Comparison of ENCODE assay signal across 8 cellular contexts in genomic region chr4:7041851-7042696, GRCh38. TPM values are rescaled to one million over a fixed set of nuclear protein-coding genes. Genes with fewer than 3 reads are reported as not detected.
DNase-seq lines count a peak whose midpoint lies in the region; ATAC-seq, FAIRE-seq and TF ChIP-seq lines count a peak whose summit lies in the region.

No MANE protein-coding gene starts in this region.

- no peaks in the 10 kb centered on the region for H3K36me3 ChIP-seq in OCI-LY7 (ENCODE audit: insufficient read depth, low read length)
- no peaks in the 10 kb centered on the region for H3K36me3 ChIP-seq in brain microvascular endothelial cell (replicated peaks)
- H3K36me3 ChIP-seq in small intestine (ENCODE audit: control insufficient read depth in 2 of 2, insufficient read depth in 2 of 2, low read length in 2 of 2), result no peaks in the 10 kb centered on the region

- DNase-seq in AG08395 (ENCODE audit: low spot score) (peak; percentile 64), OCI-LY7 (ENCODE audit: low spot score) (no peak), brain microvascular endothelial cell (no peak), iPS-NIHi7 (ENCODE audit: extremely low spot score) (peak; percentile 66), small intestine (peak; percentile 49)

- no peak for TF ChIP-seq CTCF in OCI-LY7 (conservative IDR thresholded peaks at IDR 0.05; ENCODE audit: low read length)
- TF ChIP-seq CTCF in brain microvascular endothelial cell (IDR thresholded peaks at IDR 0.05; ENCODE audit: low read depth, low read length, missing control alignments), result no peak

- intact Hi-C loops in OCI-LY7 (cut with micrococcal nuclease; ENCODE audit: unreplicated experiment), result loop anchor here (2.0 kb wide), 1 partner anchor 55 kb away; no protein-coding TSS in a partner anchor

- in situ Hi-C loops in brain microvascular endothelial cell (cut with HindIII; ENCODE audit: low pct_ligation_motif_present, low sequenced_read_pairs), result no loop called here

- POLR2A ChIA-PET in OCI-LY7 (lab: Charles Lee), result interaction anchor here (1.1 to 1.9 kb wide), 3 partner anchors 25 to 299 kb away, joined by 3 to 8 read pairs (median 7); partner anchors contain the start of gene GRPEL1

- BruUV-seq in OCI-LY7 (replicated peaks; lab: Mats Ljungman, UMichigan), result no TSS peak

- no peak overlapping the region for H3K27ac ChIP-seq in OCI-LY7 (ENCODE audit: low read depth, low read length, poor library complexity, severe bottlenecking)
- peak overlapping the region; percentile 53 for H3K27ac ChIP-seq in brain microvascular endothelial cell
- H3K27ac ChIP-seq in small intestine (ENCODE audit: low read depth in 1 of 2, low read length in 1 of 2), result peak overlapping the region in 1 of 2 donors; percentile 63

- WGBS in small intestine, 3 donors, result 8 to 14% (median 11%) methylated on average over 48 to 55 of the region's 55 CpGs

- peaks cover 37% of the 10 kb centered on the region for H3K4me1 ChIP-seq in OCI-LY7 (ENCODE audit: insufficient read depth, low read length, poor library complexity, severe bottlenecking)
- peaks cover 0 to 16% of the 10 kb centered on the region in 2 donors for H3K4me1 ChIP-seq in small intestine (ENCODE audit: control insufficient read depth in 2 of 2, insufficient read depth in 1 of 2, low read depth in 1 of 2, low read length in 1 of 2)

- H4K20me1 ChIP-seq in OCI-LY7 (ENCODE audit: insufficient read depth, low read length), result peaks cover 19% of the 10 kb centered on the region; the same call in 1 of the 2 replicates

- FAIRE-seq in small intestine (lab: Jason Lieb, UNC), result no peak

- H3K27me3 ChIP-seq in brain microvascular endothelial cell (replicated peaks) (no peaks in the 10 kb centered on the region), small intestine (ENCODE audit: control insufficient read depth in 2 of 2, insufficient read depth in 2 of 2, low read length in 2 of 2) (no peaks in the 10 kb centered on the region)

- peak overlapping the region; percentile 86 for H2AFZ ChIP-seq in OCI-LY7 (ENCODE audit: low read length)

- H3K9me2 ChIP-seq in OCI-LY7 (ENCODE audit: insufficient read depth, low read length), result no peaks in the 10 kb centered on the region

- H3K4me3 ChIP-seq in OCI-LY7 (ENCODE audit: low read depth, low read length, poor library complexity, severe bottlenecking), result peak overlapping the region; percentile 69
- H3K4me3 ChIP-seq in brain microvascular endothelial cell (ENCODE audit: low read depth, low read length), result peak overlapping the region; percentile 70
- H3K4me3 ChIP-seq in small intestine (ENCODE audit: low read depth in 1 of 2, low read length in 2 of 2), result peak overlapping the region; percentile 48 to 51

- peak overlapping the region; percentile 75 for H3K4me2 ChIP-seq in OCI-LY7 (ENCODE audit: low read length)

- peaks cover 19% of the 10 kb centered on the region; the same call in 1 of the 2 replicates for H3K79me2 ChIP-seq in OCI-LY7 (ENCODE audit: insufficient read depth, low read depth, low read length)

- ATAC-seq in GM18502 (IDR thresholded peaks at IDR 0.05; ENCODE audit: poor library complexity, unreplicated experiment) (peak; percentile 24), HG03159 (IDR thresholded peaks at IDR 0.05; ENCODE audit: unreplicated experiment) (peak; percentile 26), GM18520 (IDR thresholded peaks at IDR 0.05; ENCODE audit: unreplicated experiment) (no peak)

- CTCF ChIA-PET in OCI-LY7 (lab: Charles Lee; ENCODE audit: unreplicated experiment), result interaction anchor here (0.5 to 1.2 kb wide), 5 partner anchors 25 to 173 kb away, joined by 3 to 5 read pairs (median 3); no protein-coding TSS in a partner anchor

- no peaks in the 10 kb centered on the region for H3K9me3 ChIP-seq in OCI-LY7 (ENCODE audit: low read length)
- no peaks in the 10 kb centered on the region for H3K9me3 ChIP-seq in small intestine (ENCODE audit: control insufficient read depth, low read depth)

RNA-seq across cellular contexts. Expression of gene TADA2B, which starts 1.1 kb away (rescaled TPM):
- 9.9 and 12.8 TPM in 2 replicates for total RNA-seq in OCI-LY7 (2014; rRNA removed; shearing (Covaris generic))
- 20.2 and 20.3 TPM in 2 replicates for total RNA-seq in OCI-LY7 (2022)
- polyA plus RNA-seq in small intestine, result 10 to 100 TPM; 13.5 to 14.7 (median 14.5) TPM

RNA-seq across cellular contexts. Expression of gene GRPEL1, which starts 25.8 kb away (rescaled TPM):
- total RNA-seq in OCI-LY7 (2014; rRNA removed; shearing (Covaris generic)), result 27.4 and 33.4 TPM in 2 replicates
- total RNA-seq in OCI-LY7 (2022), result 31.3 and 43.7 TPM in 2 replicates
- 10 to 100 TPM; 27.6 to 36.8 (median 27.7) TPM for polyA plus RNA-seq in small intestine

Comparison
In these comparisons a context has a peak if more than half of its experiments do, and no peak if none do; other contexts are left out.
1. DNase-seq: peak in AG08395 (single experiment), iPS-NIHi7 (single experiment) and small intestine (single experiment); none in OCI-LY7 (single experiment) and brain microvascular endothelial cell (single experiment).
2. Peak in every context shown above with its lines, with median percentiles within 50 percentile points of each other: H3K4me3 ChIP-seq.